Comparison of ENCODE assay signal across 8 cellular contexts in the genomic region with DNA sequence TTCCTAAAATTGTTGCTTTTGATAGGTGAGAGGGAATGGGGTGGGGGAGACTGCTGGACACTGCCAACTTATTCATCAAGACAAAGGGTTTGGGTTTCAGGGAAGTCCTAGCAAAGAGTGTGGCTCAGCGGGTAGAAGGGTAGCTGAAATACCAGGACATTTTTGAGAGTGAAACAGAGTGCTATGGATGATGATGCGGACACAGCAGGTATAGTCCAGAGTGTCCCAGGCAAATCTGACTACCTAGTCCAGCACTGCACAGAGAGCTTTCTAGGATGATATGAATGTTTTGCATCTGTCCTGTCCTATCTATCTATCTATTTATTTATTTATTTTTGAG.
DNase-seq lines count a peak whose midpoint lies in the region; ATAC-seq lines count a peak whose summit lies in the region.

No MANE protein-coding gene starts in this region.

- H3K27me3 Mint-ChIP-seq in activated T-helper 17 cell treated with anti-CD3 and anti-CD28 coated beads, Interleukin-2, amount 50 U/mL, for 72 hours, result no peaks in the 10 kb centered on the region
- H3K27me3 Mint-ChIP-seq in stimulated activated naive B cell treated with anti-CD40 and anti-IgM and Interleukin-4, amounts not matched to agents 10 μg/mL and 1 μg/mL and 100 μg/mL, for 72 hours, result no peaks in the 10 kb centered on the region

- H3K9me3 Mint-ChIP-seq in activated T-helper 17 cell treated with anti-CD3 and anti-CD28 coated beads, Interleukin-2, amount 50 U/mL, for 72 hours, result no peaks in the 10 kb centered on the region
- H3K9me3 Mint-ChIP-seq in stimulated activated naive B cell treated with anti-CD40 and anti-IgM and Interleukin-4, amounts not matched to agents 10 μg/mL and 1 μg/mL and 100 μg/mL, for 72 hours, result peaks cover 0 to 1% of the 10 kb centered on the region in 2 donors

- 73% methylated on average over 2 of the region's 2 CpGs for WGBS in HUES64

- no peak for DNase-seq in stimulated activated naive B cell treated with anti-CD40 and anti-IgM and Interleukin-4, amounts not matched to agents 10 μg/mL and 1 μg/mL and 100 μg/mL, for 72 hours
- DNase-seq in T-helper 9 cell (no peak), ureter (ENCODE audit: low spot score) (no peak)

- H3K27me3 ChIP-seq in HUES64 (ENCODE audit: insufficient read depth, low read length) (no peaks in the 10 kb centered on the region), layer of hippocampus (ENCODE audit: control insufficient read depth, insufficient read depth, low read length) (no peaks in the 10 kb centered on the region)

- peak; percentile 8 for ATAC-seq in activated T-helper 17 cell treated with anti-CD3 and anti-CD28 coated beads, Interleukin-2, amount 50 U/mL, for 72 hours (replicated peaks)
- ATAC-seq in stimulated activated naive B cell treated with anti-CD40 and anti-IgM and Interleukin-4, amounts not matched to agents 10 μg/mL and 1 μg/mL and 100 μg/mL, for 72 hours (replicated peaks), result peak in 1 of 2 donors; percentile 5
- ATAC-seq in HG02870 (IDR thresholded peaks at IDR 0.05; ENCODE audit: unreplicated experiment), result no peak
- no peak for ATAC-seq in HG02678 (IDR thresholded peaks at IDR 0.05; ENCODE audit: unreplicated experiment)

- H3K9me3 ChIP-seq in HUES64 (ENCODE audit: insufficient read depth, low read depth, low read length), result peaks cover 3% of the 10 kb centered on the region; the same call in 1 of the 2 replicates

- H3K9ac ChIP-seq in HUES64 (ENCODE audit: low read depth, low read length), result no peak overlapping the region

- peaks cover 32% of the 10 kb centered on the region for H3K4me1 Mint-ChIP-seq in activated T-helper 17 cell treated with anti-CD3 and anti-CD28 coated beads, Interleukin-2, amount 50 U/mL, for 72 hours
- H3K4me1 Mint-ChIP-seq in stimulated activated naive B cell treated with anti-CD40 and anti-IgM and Interleukin-4, amounts not matched to agents 10 μg/mL and 1 μg/mL and 100 μg/mL, for 72 hours, result peaks cover 48 to 64% of the 10 kb centered on the region in 2 donors

- no peaks in the 10 kb centered on the region for H3K36me3 ChIP-seq in HUES64 (ENCODE audit: insufficient read depth, low read length)

- peak overlapping the region; percentile 87 for H3K4me3 Mint-ChIP-seq in activated T-helper 17 cell treated with anti-CD3 and anti-CD28 coated beads, Interleukin-2, amount 50 U/mL, for 72 hours
- peak overlapping the region; percentile 89 to 97 for H3K4me3 Mint-ChIP-seq in stimulated activated naive B cell treated with anti-CD40 and anti-IgM and Interleukin-4, amounts not matched to agents 10 μg/mL and 1 μg/mL and 100 μg/mL, for 72 hours

- no peaks in the 10 kb centered on the region for H3K36me3 Mint-ChIP-seq in activated T-helper 17 cell treated with anti-CD3 and anti-CD28 coated beads, Interleukin-2, amount 50 U/mL, for 72 hours (ENCODE audit: low read depth)
- peaks cover 2 to 3% of the 10 kb centered on the region in 2 donors for H3K36me3 Mint-ChIP-seq in stimulated activated naive B cell treated with anti-CD40 and anti-IgM and Interleukin-4, amounts not matched to agents 10 μg/mL and 1 μg/mL and 100 μg/mL, for 72 hours

- peaks cover 46% of the 10 kb centered on the region for H3K4me1 ChIP-seq in HUES64 (ENCODE audit: insufficient read depth, low read length)

- H3K27ac ChIP-seq in HUES64 (ENCODE audit: low read depth, low read length), result peak overlapping the region; percentile 37; the same call in 1 of the 2 replicates
- peak overlapping the region; percentile 83 for H3K27ac ChIP-seq in layer of hippocampus (ENCODE audit: low read depth, low read length)

- H3K4me3 ChIP-seq in HUES64 (ENCODE audit: low read length), result no peak overlapping the region

- peak overlapping the region; percentile 83 for H3K27ac Mint-ChIP-seq in activated T-helper 17 cell treated with anti-CD3 and anti-CD28 coated beads, Interleukin-2, amount 50 U/mL, for 72 hours
- peak overlapping the region; percentile 82 for H3K27ac Mint-ChIP-seq in stimulated activated naive B cell treated with anti-CD40 and anti-IgM and Interleukin-4, amounts not matched to agents 10 μg/mL and 1 μg/mL and 100 μg/mL, for 72 hours
